ENCODE assay signal across 22 cellular contexts in the genomic region with DNA sequence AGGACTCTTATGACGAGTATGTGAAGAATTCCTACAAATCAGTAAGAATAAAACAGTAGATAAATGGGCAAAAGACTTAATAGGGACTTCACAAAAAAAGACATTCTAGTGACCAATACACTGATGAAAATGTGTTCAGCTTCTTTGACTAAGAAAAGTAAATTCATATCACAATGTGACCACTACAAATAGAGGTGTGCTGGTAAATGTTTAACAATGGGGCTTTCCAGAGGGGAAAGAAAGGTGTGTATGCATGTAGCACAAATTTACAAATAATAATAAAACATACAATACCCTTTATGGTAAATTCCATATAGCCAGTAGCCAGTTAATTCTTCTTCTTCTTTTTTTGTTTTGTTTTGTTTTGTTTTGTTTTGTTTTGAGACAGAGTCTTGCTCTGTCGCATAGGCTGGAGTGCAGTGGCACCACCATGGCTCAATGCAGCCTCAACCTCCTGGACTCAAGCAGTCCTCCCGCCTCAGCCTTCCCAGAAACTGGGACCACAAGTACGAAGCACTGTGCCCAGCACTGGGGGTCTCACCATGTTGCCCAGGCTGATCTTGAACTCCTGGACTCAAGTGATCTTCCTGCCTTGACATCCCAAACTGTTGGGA. TPM values are rescaled to one million over a fixed set of nuclear protein-coding genes. Genes with fewer than 3 reads are reported as not detected.
A peak's percentile ranks its signal among the peaks of the same experiment; 100 is the strongest.
DNase-seq lines count a peak whose midpoint lies in the region; ATAC-seq and TF ChIP-seq lines count a peak whose summit lies in the region.
"Had no signal": no experiment of that assay in that cellular context is flagged by ENCODE, and none has a peak within 500 bp of the region (broad histone marks: within the 10 kb centered on the region; RNA-seq: fewer than 3 reads in every experiment).

No MANE protein-coding gene starts in this region.

- no peak for TF ChIP-seq CTCF in left lung (IDR thresholded peaks at IDR 0.05)

- no peaks in the 10 kb centered on the region for H3K4me1 ChIP-seq in left lung
- H3K4me1 ChIP-seq: vagina had no signal

- no peak overlapping the region for H3K27ac ChIP-seq in left lung
- H3K27ac ChIP-seq: GM23248, vagina had no signal

- H3K36me3 ChIP-seq in left lung = no peaks in the 10 kb centered on the region

- intact Hi-C loops in left lung (cut with DNase I) (no loop called here), Right ventricle myocardium inferior (cut with DNase I) (no loop called here)

- DNase-seq in NCI-H446 (lab: John Stamatoyannopoulos, UW) = no peak
- no peak for DNase-seq in middle frontal gyrus (ENCODE audit: extremely low spot score, low spot score)
- DNase-seq in left lung = no peak
- no peak for DNase-seq in Right ventricle myocardium inferior (ENCODE audit: missing footprints)
- DNase-seq: ACHN; activated CD4-positive, CD25-positive, alpha-beta regulatory T cell treated with anti-CD3 and anti-CD28 coated beads, Interleukin-2, amount 50 U/mL, for 72 hours; aorta; CD4-positive, CD25-positive, alpha-beta regulatory T cell; DMS79; GM23248; left cardiac atrium; mucosa of descending colon; NCI-H1436; NCI-H2227 treated with DMSO at 0.1 percent for 48 hours; right cardiac atrium; SHP77; T-helper 2 cell had no signal

- peak; percentile 74 for ATAC-seq in GM18858 (IDR thresholded peaks at IDR 0.05; ENCODE audit: unreplicated experiment)
- ATAC-seq in GM21423 (IDR thresholded peaks at IDR 0.05; ENCODE audit: unreplicated experiment) = peak; percentile 86
- peak; percentile 92 for ATAC-seq in HG02938 (IDR thresholded peaks at IDR 0.05; ENCODE audit: unreplicated experiment)
- ATAC-seq in HG03439 (IDR thresholded peaks at IDR 0.05; ENCODE audit: unreplicated experiment) = peak; percentile 79
- no peak for ATAC-seq in left lung
- ATAC-seq in Right ventricle myocardium inferior = no peak
- ATAC-seq: left cardiac atrium, mucosa of descending colon, right cardiac atrium had no signal

- no peaks in the 10 kb centered on the region for H3K27me3 ChIP-seq in left lung
- H3K27me3 ChIP-seq: vagina had no signal

- no peak overlapping the region for H3K4me3 ChIP-seq in left lung
- H3K4me3 ChIP-seq: GM23248, mucosa of descending colon, vagina had no signal

- H3K9me3 ChIP-seq in left lung = no peaks in the 10 kb centered on the region
- H3K9me3 ChIP-seq: mucosa of descending colon, vagina had no signal

RNA-seq across cellular contexts. Expression of gene NMD3, which starts 17.5 kb away (rescaled TPM):
- 10 to 100 TPM; 44.8 to 46.4 TPM for total RNA-seq in left lung
- total RNA-seq in Right ventricle myocardium inferior = 49.0 TPM

Comparison
In these comparisons a context has a peak if more than half of its experiments do, and no peak if none do; other contexts are left out.
1. ATAC-seq: peak in GM18858 (single experiment), GM21423 (single experiment), HG02938 (single experiment) and HG03439 (single experiment); none in left lung (single experiment) and Right ventricle myocardium inferior (single experiment).